Comparison of ENCODE assay signal across 15 cellular contexts in the genomic region with DNA sequence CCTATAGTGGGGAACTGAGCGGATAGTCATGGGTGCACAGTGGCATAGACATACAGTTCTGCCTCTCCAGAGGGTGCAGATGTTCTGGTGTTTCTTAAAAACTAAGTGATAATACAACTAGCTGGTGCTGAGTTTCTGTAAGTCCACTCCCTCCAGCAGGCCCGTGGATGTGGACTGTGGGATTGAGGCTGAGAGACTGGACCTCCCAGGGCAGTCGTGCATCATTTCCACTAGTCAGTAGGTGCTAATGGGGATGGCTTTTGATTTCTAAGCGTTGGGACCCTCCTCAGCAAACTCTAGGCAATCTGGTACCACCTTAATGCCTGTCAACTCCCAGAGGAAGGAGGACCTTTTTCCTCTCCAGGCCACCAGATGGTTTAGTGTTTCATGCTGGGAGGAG. TPM values are rescaled to one million over a fixed set of nuclear protein-coding genes. Genes with fewer than 3 reads are reported as not detected.
DNase-seq lines count a peak whose midpoint lies in the region; ATAC-seq, FAIRE-seq and TF ChIP-seq lines count a peak whose summit lies in the region.
"Had no signal": no experiment of that assay in that cellular context is flagged by ENCODE, and none has a peak within 500 bp of the region (broad histone marks: within the 10 kb centered on the region; RNA-seq: fewer than 3 reads in every experiment).

No MANE protein-coding gene starts in this region.

- H3K9me3 ChIP-seq in BLaER1 = no peaks in the 10 kb centered on the region
- H3K9me3 ChIP-seq in H1 (ENCODE audit: insufficient read depth in 2 of 2, low read depth in 1 of 2, low read length in 1 of 2) = no peaks in the 10 kb centered on the region
- H3K9me3 ChIP-seq in vagina = no peaks in the 10 kb centered on the region

- TF ChIP-seq RAD21 in H1 (IDR thresholded peaks at IDR 0.05 in 1 of 2, conservative IDR thresholded peaks at IDR 0.05 in 1 of 2; ENCODE audit: low read depth in 2 of 2, low read length in 2 of 2) = no peak

- no peaks in the 10 kb centered on the region for H3K79me1 ChIP-seq in H1 (ENCODE audit: low read depth, low read length)

- no peak overlapping the region for H3K23ac ChIP-seq in H1 (ENCODE audit: insufficient read length)

- no peak overlapping the region for H3K4ac ChIP-seq in H1 (replicated peaks; ENCODE audit: insufficient read length, low read depth, low read length)

- H3K4me3 ChIP-seq in BLaER1 (no peak overlapping the region), H1 (ENCODE audit: extremely low read depth in 1 of 4, insufficient read depth in 2 of 4, low read depth in 3 of 4, low read length in 4 of 4) (no peak overlapping the region), vagina (no peak overlapping the region)
- H3K4me3 ChIP-seq: GM12878, GM23338 had no signal

- no peak overlapping the region for H2BK12ac ChIP-seq in H1 (ENCODE audit: low read depth, low read length)

- no peak overlapping the region for H2BK5ac ChIP-seq in H1 (ENCODE audit: low read depth, low read length)

- H4K20me1 ChIP-seq in BLaER1 (peaks cover 44% of the 10 kb centered on the region), H1 (replicated peaks in 1 of 2; ENCODE audit: control insufficient read depth in 1 of 2, insufficient read depth in 2 of 2, low read length in 2 of 2) (no peaks in the 10 kb centered on the region)

- CTCF ChIA-PET in H1 (lab: Charles Lee; ENCODE audit: partially characterized antibody) = interaction anchor here (1.5 to 16.8 kb wide), 4 partner anchors 10 to 293 kb away, joined by 3 to 651 read pairs (median 15); a partner anchor contains a TSS

- H3K27ac ChIP-seq in BLaER1 (no peak overlapping the region), H1 (ENCODE audit: low read depth, low read length) (no peak overlapping the region), vagina (no peak overlapping the region)

- TF ChIP-seq POLR2A in H1 (IDR thresholded peaks at IDR 0.05; ENCODE audit: control extremely low read depth in 1 of 2, low read depth in 2 of 2, low read length in 2 of 2) (no peak), vagina (IDR thresholded peaks at IDR 0.05) (no peak)

- H3K27me3 ChIP-seq in BLaER1 (peaks cover 35% of the 10 kb centered on the region), H1 (replicated peaks in 1 of 4; ENCODE audit: control insufficient read depth in 3 of 4, extremely low read depth in 1 of 4, insufficient read depth in 3 of 4, low read length in 3 of 4) (no peaks in the 10 kb centered on the region), vagina (no peaks in the 10 kb centered on the region)

- peak overlapping the region; percentile 98 to 100 (median 100) for H3K27ac Mint-ChIP-seq in CD14-positive monocyte
- H3K27ac Mint-ChIP-seq: CD4-positive, alpha-beta T cell; GM23338; H9 had no signal

- 0 out of 2 replicates have a peak overlapping the region, but pooled peaks have one; percentile 9 for H4K8ac ChIP-seq in H1 (ENCODE audit: extremely low read depth, insufficient read depth, low read length)

- H3K9me3 Mint-ChIP-seq in CD14-positive monocyte = no peaks in the 10 kb centered on the region
- H3K9me3 Mint-ChIP-seq: CD4-positive, alpha-beta T cell; GM23338; H9 had no signal

- no peak overlapping the region for H4K91ac ChIP-seq in H1 (replicated peaks; ENCODE audit: insufficient read length, low read length)

- WGBS in H1 (ENCODE audit: extremely low coverage in 1 of 2, insufficient coverage in 1 of 2, insufficient read length in 1 of 2, insufficient replicate concordance in 2 of 2, low coverage in 1 of 2, low lambda C conversion rate in 2 of 2, missing lambda C conversion rate in 1 of 2), 2 experiments = 84% methylated on average over 4 of the region's 4 CpGs; no CpG with 5 or more reads in 1 of the 2 experiments

- H2BK15ac ChIP-seq in H1 (ENCODE audit: low read length) = no peak overlapping the region

- intact Hi-C loops in CD14-positive monocyte (cut with micrococcal nuclease) = loop anchor here in 1 of 2 donors (10.0 kb wide), 1 partner anchor 209 kb away; no protein-coding TSS in a partner anchor
- intact Hi-C loops in vagina (cut with DNase I) = no loop called here

- POLR2A ChIA-PET in H1 (lab: Charles Lee; ENCODE audit: partially characterized antibody) = no interaction called here

- TF ChIP-seq EP300 in H1 (IDR thresholded peaks at IDR 0.05; ENCODE audit: borderline replicate concordance in 1 of 2, low read depth in 2 of 2, low read length in 2 of 2) = no peak

- H3K4me3 Mint-ChIP-seq in CD14-positive monocyte = no peak overlapping the region
- H3K4me3 Mint-ChIP-seq: CD4-positive, alpha-beta T cell; GM23338; H9 had no signal

- peaks cover 0 to 2% of the 10 kb centered on the region in 2 donors for H3K36me3 Mint-ChIP-seq in CD14-positive monocyte

- H3K18ac ChIP-seq in H1 (ENCODE audit: extremely low read depth, low read length) = no peak overlapping the region

- H3K9ac ChIP-seq in BLaER1 = no peak overlapping the region
- no peak overlapping the region for H3K9ac ChIP-seq in H1 (replicated peaks in 1 of 4; ENCODE audit: extremely low read depth in 1 of 4, low read depth in 3 of 4, low read length in 3 of 4)

- H2BK20ac ChIP-seq in H1 (ENCODE audit: low read length) = no peak overlapping the region

- no peak overlapping the region for H2AFZ ChIP-seq in H1 (ENCODE audit: low read length)
- H2AFZ ChIP-seq: GM23338 had no signal

- no peak for TF ChIP-seq CTCF in CD14-positive monocyte (IDR thresholded peaks at IDR 0.05)
- no peak for TF ChIP-seq CTCF in H1 (IDR thresholded peaks at IDR 0.05; ENCODE audit: control extremely low read depth in 1 of 3, insufficient read depth in 1 of 3, low read depth in 1 of 3, low read length in 3 of 3)
- no peak for TF ChIP-seq CTCF in vagina (IDR thresholded peaks at IDR 0.05)

- H3K4me2 ChIP-seq in BLaER1 (peak overlapping the region; percentile 92), H1 (ENCODE audit: insufficient read depth in 1 of 2, low read depth in 2 of 2, low read length in 2 of 2) (no peak overlapping the region)
- H3K4me2 ChIP-seq: GM23338 had no signal

- ATAC-seq in GM19395 (IDR thresholded peaks at IDR 0.05; ENCODE audit: unreplicated experiment) = no peak
- ATAC-seq: GM12878, GM23338 had no signal

- H3K79me2 ChIP-seq in H1 (ENCODE audit: control insufficient read depth in 1 of 2, insufficient read depth in 2 of 2, low read length in 2 of 2) = no peaks in the 10 kb centered on the region

- H3K4me1 ChIP-seq in BLaER1 (peaks cover 53% of the 10 kb centered on the region), H1 (replicated peaks in 1 of 4; ENCODE audit: control insufficient read depth in 3 of 4, insufficient read depth in 4 of 4, low read length in 3 of 4) (no peaks in the 10 kb centered on the region), vagina (peaks cover 25% of the 10 kb centered on the region)

- no peak for FAIRE-seq in H1 (lab: Jason Lieb, UNC)
- FAIRE-seq: GM12878, GM18507 had no signal

- no peak overlapping the region for H2BK120ac ChIP-seq in H1 (replicated peaks; ENCODE audit: low read depth, low read length)

- H3K14ac ChIP-seq in H1 (ENCODE audit: insufficient read length) = no peak overlapping the region

- H4K5ac ChIP-seq in H1 (ENCODE audit: insufficient read length, low read depth, low read length) = no peak overlapping the region

- no peaks in the 10 kb centered on the region; the same call in 1 of the 2 replicates for H3K23me2 ChIP-seq in H1 (ENCODE audit: low read depth, low read length)

- DNase-seq in CD14-positive monocyte (ENCODE audit: low spot score) (no peak), H1 (ENCODE audit: low read depth in 1 of 2, low spot score in 2 of 2) (no peak), vagina (ENCODE audit: extremely low spot score in 2 of 2) (peak; percentile 22 to 60)
- DNase-seq in activated CD4-positive, CD25-positive, alpha-beta regulatory T cell (lab: John Stamatoyannopoulos, UW) = no peak
- DNase-seq: Calu3; CD4-positive, alpha-beta T cell; DMS 273 treated with DMSO at 0.1 percent for 48 hours; H9 had no signal

- peaks cover 0 to 6% (median 0%) of the 10 kb centered on the region in 3 donors for H3K27me3 Mint-ChIP-seq in CD14-positive monocyte (ENCODE audit: low read depth in 3 of 3)
- H3K27me3 Mint-ChIP-seq: CD4-positive, alpha-beta T cell had no signal

- H3K56ac ChIP-seq in H1 (replicated peaks; ENCODE audit: insufficient read length, low read depth, low read length) = no peak overlapping the region

- H2AK5ac ChIP-seq in H1 (ENCODE audit: low read depth, low read length) = no peak overlapping the region

- peaks cover 61% of the 10 kb centered on the region for H3K4me1 Mint-ChIP-seq in CD14-positive monocyte

- H3K36me3 ChIP-seq in BLaER1 = no peaks in the 10 kb centered on the region
- H3K36me3 ChIP-seq in H1 (ENCODE audit: control insufficient read depth in 2 of 4, insufficient read depth in 4 of 4, low read length in 3 of 4) = no peaks in the 10 kb centered on the region; a peak in 1 of 8 replicates
- no peaks in the 10 kb centered on the region for H3K36me3 ChIP-seq in vagina

TF ChIP-seq in H1, 55 proteins besides CTCF, POLR2A, EP300 and RAD21 (continues in another document):
- no peak for TF ChIP-seq CHD1 (IDR thresholded peaks at IDR 0.05; ENCODE audit: low read depth, low read length)
- TF ChIP-seq KDM5A (IDR thresholded peaks at IDR 0.05; ENCODE audit: low read length) = no peak
- TF ChIP-seq, protein P1, sequence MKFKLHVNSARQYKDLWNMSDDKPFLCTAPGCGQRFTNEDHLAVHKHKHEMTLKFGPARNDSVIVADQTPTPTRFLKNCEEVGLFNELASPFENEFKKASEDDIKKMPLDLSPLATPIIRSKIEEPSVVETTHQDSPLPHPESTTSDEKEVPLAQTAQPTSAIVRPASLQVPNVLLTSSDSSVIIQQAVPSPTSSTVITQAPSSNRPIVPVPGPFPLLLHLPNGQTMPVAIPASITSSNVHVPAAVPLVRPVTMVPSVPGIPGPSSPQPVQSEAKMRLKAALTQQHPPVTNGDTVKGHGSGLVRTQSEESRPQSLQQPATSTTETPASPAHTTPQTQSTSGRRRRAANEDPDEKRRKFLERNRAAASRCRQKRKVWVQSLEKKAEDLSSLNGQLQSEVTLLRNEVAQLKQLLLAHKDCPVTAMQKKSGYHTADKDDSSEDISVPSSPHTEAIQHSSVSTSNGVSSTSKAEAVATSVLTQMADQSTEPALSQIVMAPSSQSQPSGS (IDR thresholded peaks at IDR 0.05; ENCODE audit: low read length) = no peak
- TF ChIP-seq HDAC2 (IDR thresholded peaks at IDR 0.05; ENCODE audit: borderline replicate concordance in 1 of 2, low read depth in 2 of 2, low read length in 2 of 2) = no peak
- TF ChIP-seq HDAC6 (IDR thresholded peaks at IDR 0.05; ENCODE audit: low read depth, low read length) = no peak
- no peak for TF ChIP-seq FOSL1 (IDR thresholded peaks at IDR 0.05; ENCODE audit: insufficient read depth, low read depth, low read length)

RNA-seq across cellular contexts. Expression of a gene that starts 27.3 kb away (rescaled TPM):
- polyA plus RNA-seq in CD14-positive monocyte (not detected), H1 (2011; rRNA removed) (5.1 and 6.4 TPM in 2 replicates)
- 7.5 and 8.7 TPM in 2 replicates for total RNA-seq in H1 (2021; fragmentation: NEBNext Ultra II Directional; extraction: Animal tissue kit (Norgen Biotek cat#: 25700))
- 5.0 TPM for polyA plus RNA-seq in H1 (2011; cell fraction: cytosol; rRNA removed)
- polyA plus RNA-seq in H1 (2011; cell fraction: nucleus; rRNA removed) = 5.2 TPM
- 3.9 to 5.8 TPM (median 4.5 TPM) in 4 replicates for polyA plus RNA-seq in H1 (2012, experiment 1 of 2)
- polyA plus RNA-seq in H1 (2012, experiment 2 of 2) = 8.3 TPM
- 10.8 TPM for polyA plus RNA-seq in H1 (2013, experiment 1 of 2)
- 14.1 TPM for polyA plus RNA-seq in H1 (2013, experiment 2 of 2)
- polyA minus RNA-seq in H1 (2011; rRNA and poly(A)+ RNA removed) = 12.1 and 13.0 TPM in 2 replicates
- 4.8 TPM for polyA minus RNA-seq in H1 (2011; cell fraction: cytosol; rRNA and poly(A)+ RNA removed)
- 9.3 TPM for polyA minus RNA-seq in H1 (2011; cell fraction: nucleus; rRNA and poly(A)+ RNA removed)
- 35.1 TPM for total RNA-seq in vagina
- total RNA-seq: CD4-positive, alpha-beta T cell; G401; GM12878; HT1080 had no signal

Comparison
In these comparisons a context has a peak if more than half of its experiments do, and no peak if none do; other contexts are left out.
1. DNase-seq: peak in vagina (2 of 2); none in CD14-positive monocyte (single experiment), H1 (0 of 2) and activated CD4-positive, CD25-positive, alpha-beta regulatory T cell (0 of 4).